1 cellular context compared by ENCODE assay signal in genomic region chr17:81064746-81065475, GRCh38.
TF ChIP-seq lines count a peak whose summit lies in the region.

No MANE protein-coding gene starts in this region.

TF ChIP-seq in SK-N-SH treated with all-trans-retinoic acid at 6 μM for 48 hours, 23 proteins besides CTCF, POLR2A, EP300 and RAD21 (continued from another document):
- no peak for TF ChIP-seq ZNF8 (CRISPR knock-in tag; IDR thresholded peaks at IDR 0.05)
TF ChIP-seq in SK-N-SH treated with all-trans-retinoic acid at 6 μM for 48 hours: peak in this region for 0.
